9 cellular contexts compared by ENCODE assay signal in the genomic region with DNA sequence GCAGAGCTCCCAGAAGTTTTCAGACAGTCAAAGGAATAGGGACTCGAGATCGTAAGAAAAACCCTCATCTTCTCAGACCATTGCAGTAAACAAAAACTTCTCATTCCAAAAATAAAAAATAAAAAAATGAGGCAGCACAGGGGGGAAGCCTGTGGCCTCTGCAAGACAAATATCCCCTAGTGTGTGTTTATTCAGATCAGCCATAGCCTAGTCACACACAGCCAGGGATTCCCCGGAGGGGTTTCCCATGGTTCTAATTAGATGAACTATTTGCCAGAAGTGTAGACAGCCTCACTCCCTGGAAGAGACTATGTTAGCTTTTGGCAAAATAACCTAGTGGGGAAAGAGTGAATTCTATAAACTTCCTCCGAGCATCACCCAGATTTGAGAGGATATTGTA.
DNase-seq lines count a peak whose midpoint lies in the region; ATAC-seq and TF ChIP-seq lines count a peak whose summit lies in the region.
"Had no signal": no experiment of that assay in that cellular context is flagged by ENCODE, and none has a peak within 500 bp of the region (broad histone marks: within the 10 kb centered on the region; RNA-seq: fewer than 3 reads in every experiment).

No MANE protein-coding gene starts in this region.

- no peaks in the 10 kb centered on the region for H3K36me3 Mint-ChIP-seq in activated naive CD4-positive, alpha-beta T cell treated with anti-CD3 and anti-CD28 coated beads for 36 hours (ENCODE audit: low read depth)
- no peaks in the 10 kb centered on the region for H3K36me3 Mint-ChIP-seq in osteocyte (ENCODE audit: unreplicated experiment)
- H3K36me3 Mint-ChIP-seq in CD4-positive, alpha-beta memory T cell: no peaks in the 10 kb centered on the region

- POLR2A ChIA-PET in CD4-positive, alpha-beta memory T cell (lab: Charles Lee; ENCODE audit: partially characterized antibody): no interaction called here

- H3K27ac Mint-ChIP-seq in activated naive CD4-positive, alpha-beta T cell treated with anti-CD3 and anti-CD28 coated beads for 36 hours: peak overlapping the region; percentile 33
- peak overlapping the region; percentile 21 for H3K27ac Mint-ChIP-seq in osteocyte (ENCODE audit: unreplicated experiment)
- no peak overlapping the region for H3K27ac Mint-ChIP-seq in CD4-positive, alpha-beta memory T cell

- TF ChIP-seq CTCF in osteocyte (IDR thresholded peaks at IDR 0.05): no peak
- no peak for TF ChIP-seq CTCF in ascending aorta (IDR thresholded peaks at IDR 0.05)

- no peaks in the 10 kb centered on the region for H3K27me3 Mint-ChIP-seq in activated naive CD4-positive, alpha-beta T cell treated with anti-CD3 and anti-CD28 coated beads for 36 hours (ENCODE audit: low read depth)
- H3K27me3 Mint-ChIP-seq in osteocyte (ENCODE audit: unreplicated experiment): no peaks in the 10 kb centered on the region
- peaks cover 0 to 1% of the 10 kb centered on the region in 2 donors for H3K27me3 Mint-ChIP-seq in CD4-positive, alpha-beta memory T cell

- DNase-seq in activated naive CD4-positive, alpha-beta T cell treated with anti-CD3 and anti-CD28 coated beads for 36 hours: peak; percentile 84
- no peak for DNase-seq in activated naive CD4-positive, alpha-beta T cell (lab: John Stamatoyannopoulos, UW)
- DNase-seq in osteocyte (ENCODE audit: extremely low spot score, unreplicated experiment): no peak
- DNase-seq in left lobe of liver (ENCODE audit: low spot score): no peak
- DNase-seq in CD4-positive, alpha-beta memory T cell: no peak
- DNase-seq in ascending aorta (ENCODE audit: low spot score in 2 of 2): no peak
- DNase-seq: stimulated activated naive CD4-positive, alpha-beta T cell had no signal

- H3K27me3 ChIP-seq in CD4-positive, alpha-beta memory T cell (ENCODE audit: insufficient read depth, low read length): no peaks in the 10 kb centered on the region
- no peaks in the 10 kb centered on the region for H3K27me3 ChIP-seq in ascending aorta

- H3K27ac ChIP-seq in CD4-positive, alpha-beta memory T cell (ENCODE audit: low read depth, low read length): no peak overlapping the region
- no peak overlapping the region for H3K27ac ChIP-seq in ascending aorta

- no peak overlapping the region for H3K4me3 Mint-ChIP-seq in activated naive CD4-positive, alpha-beta T cell treated with anti-CD3 and anti-CD28 coated beads for 36 hours
- no peak overlapping the region for H3K4me3 Mint-ChIP-seq in osteocyte (ENCODE audit: unreplicated experiment)
- H3K4me3 Mint-ChIP-seq in CD4-positive, alpha-beta memory T cell: no peak overlapping the region

- ATAC-seq in GM21619 (IDR thresholded peaks at IDR 0.05; ENCODE audit: unreplicated experiment) (peak; percentile 49), HG03378 (IDR thresholded peaks at IDR 0.05; ENCODE audit: unreplicated experiment) (peak; percentile 61), left lobe of liver (no peak)

- H3K4me1 ChIP-seq in CD4-positive, alpha-beta memory T cell (ENCODE audit: insufficient read depth, low read length): peaks cover 9% of the 10 kb centered on the region
- no peaks in the 10 kb centered on the region for H3K4me1 ChIP-seq in ascending aorta

- no peaks in the 10 kb centered on the region for H3K9me3 ChIP-seq in CD4-positive, alpha-beta memory T cell (ENCODE audit: control insufficient read depth in 1 of 2, low read length in 2 of 2)
- no peaks in the 10 kb centered on the region for H3K9me3 ChIP-seq in ascending aorta

- H3K4me1 Mint-ChIP-seq in activated naive CD4-positive, alpha-beta T cell treated with anti-CD3 and anti-CD28 coated beads for 36 hours (ENCODE audit: low read depth): peaks cover 73% of the 10 kb centered on the region
- peaks cover 26% of the 10 kb centered on the region for H3K4me1 Mint-ChIP-seq in osteocyte (ENCODE audit: unreplicated experiment)
- H3K4me1 Mint-ChIP-seq in CD4-positive, alpha-beta memory T cell: peaks cover 9 to 21% (median 11%) of the 10 kb centered on the region in 4 donors

- intact Hi-C loops in activated naive CD4-positive, alpha-beta T cell treated with anti-CD3 and anti-CD28 coated beads for 36 hours (cut with micrococcal nuclease): loop anchor here (1.0 to 5.0 kb wide), 5 partner anchors 9 to 239 kb away; a partner anchor contains a TSS
- intact Hi-C loops in CD4-positive, alpha-beta memory T cell (cut with micrococcal nuclease): no loop called here
- intact Hi-C loops in ascending aorta (cut with DNase I): loop anchor here (10.0 kb wide), 1 partner anchor 146 kb away; no protein-coding TSS in a partner anchor

- H3K4me3 ChIP-seq in CD4-positive, alpha-beta memory T cell (ENCODE audit: low read length in 2 of 2): no peak overlapping the region
- no peak overlapping the region for H3K4me3 ChIP-seq in ascending aorta

- H3K9me3 Mint-ChIP-seq in activated naive CD4-positive, alpha-beta T cell treated with anti-CD3 and anti-CD28 coated beads for 36 hours: no peaks in the 10 kb centered on the region
- no peaks in the 10 kb centered on the region for H3K9me3 Mint-ChIP-seq in osteocyte (ENCODE audit: unreplicated experiment)
- no peaks in the 10 kb centered on the region for H3K9me3 Mint-ChIP-seq in CD4-positive, alpha-beta memory T cell

- CTCF ChIA-PET in activated naive CD4-positive, alpha-beta T cell treated with anti-CD3 and anti-CD28 coated beads for 36 hours (lab: Charles Lee): no interaction called here
- CTCF ChIA-PET in CD4-positive, alpha-beta memory T cell (lab: Charles Lee; ENCODE audit: partially characterized antibody): no interaction called here

- H3K36me3 ChIP-seq in CD4-positive, alpha-beta memory T cell (ENCODE audit: insufficient read depth, low read length): no peaks in the 10 kb centered on the region
- H3K36me3 ChIP-seq in ascending aorta: no peaks in the 10 kb centered on the region

Comparison
In these comparisons a context has a peak if more than half of its experiments do, and no peak if none do; other contexts are left out.
1. H3K27ac Mint-ChIP-seq: peak in activated naive CD4-positive, alpha-beta T cell treated with anti-CD3 and anti-CD28 coated beads for 36 hours (single experiment) and osteocyte (single experiment); none in CD4-positive, alpha-beta memory T cell (0 of 7).